Comparison of ENCODE assay signal across 22 cellular contexts in the genomic region with DNA sequence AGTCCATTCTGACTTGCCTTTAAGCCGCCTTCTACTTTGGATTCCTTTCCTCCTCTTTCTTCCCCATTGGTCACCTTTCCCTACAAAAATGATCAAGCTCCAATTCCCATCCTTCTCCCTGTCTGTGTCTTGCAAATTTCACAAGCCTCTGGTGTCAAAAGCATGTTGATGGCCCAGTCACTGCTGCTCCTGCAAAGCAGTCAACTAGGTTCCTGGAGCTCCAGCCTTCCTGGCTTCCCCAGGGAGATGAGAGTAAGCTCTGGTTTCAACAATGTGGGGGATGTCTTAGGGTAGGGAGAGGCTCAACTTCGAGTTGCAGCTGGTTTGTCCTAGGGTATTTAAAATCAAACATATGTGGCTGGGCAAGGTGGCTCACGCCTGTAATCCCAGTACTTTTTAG. TPM values are rescaled to one million over a fixed set of nuclear protein-coding genes. Genes with fewer than 3 reads are reported as not detected.
DNase-seq lines count a peak whose midpoint lies in the region; ATAC-seq and TF ChIP-seq lines count a peak whose summit lies in the region.
"Had no signal": no experiment of that assay in that cellular context is flagged by ENCODE, and none has a peak within 500 bp of the region (broad histone marks: within the 10 kb centered on the region; RNA-seq: fewer than 3 reads in every experiment).

No MANE protein-coding gene starts in this region.

- no peaks in the 10 kb centered on the region for H3K36me3 ChIP-seq in psoas muscle (ENCODE audit: insufficient read depth in 1 of 2, low read depth in 1 of 2)
- H3K36me3 ChIP-seq: vagina had no signal

- intact Hi-C loops in psoas muscle (cut with DNase I): loop anchor here in 1 of 2 donors (2.0 kb wide), 1 partner anchor 36 kb away; a partner anchor contains a TSS

- WGBS in psoas muscle, 3 donors: 44 to 65% (median 47%) methylated on average over 3 of the region's 3 CpGs

- no peak for TF ChIP-seq CTCF in psoas muscle (IDR thresholded peaks at IDR 0.05)
- TF ChIP-seq CTCF in GM20000 (IDR thresholded peaks at IDR 0.05; ENCODE audit: extremely low read depth, missing control alignments): no peak

- no peak overlapping the region for H3K4me3 ChIP-seq in psoas muscle
- H3K4me3 ChIP-seq: vagina had no signal

- ATAC-seq in psoas muscle: peak; percentile 43 to 68 (median 67)
- no peak for ATAC-seq in activated CD8-positive, alpha-beta memory T cell treated with anti-CD3 and anti-CD28 coated beads, Interleukin-2, amount 10 ng/mL, durations not matched to agents 7 days and 5 days
- ATAC-seq: natural killer cell treated with Interleukin-12 subunit alpha and Interleukin-12 subunit beta and Interleukin-15 and Interleukin-18, amount 100 ng/mL, for 72 hours; stimulated activated memory B cell treated with anti-CD40 and anti-IgM and Interleukin-4, amounts not matched to agents 10 μg/mL and 1 μg/mL and 100 μg/mL, for 72 hours had no signal

- H3K27ac Mint-ChIP-seq in activated CD8-positive, alpha-beta memory T cell treated with anti-CD3 and anti-CD28 coated beads, Interleukin-2, amount 10 ng/mL, durations not matched to agents 7 days and 5 days: no peak overlapping the region
- H3K27ac Mint-ChIP-seq: activated CD4-positive, alpha-beta T cell treated with anti-CD3 and anti-CD28 coated beads, Interleukin-2, amount 10 ng/mL, durations not matched to agents 24 days and 14 days; activated T-helper 2 cell treated with anti-CD3 and anti-CD28 coated beads, Interferon-gamma antibody, Interleukin-2, Interleukin-4, amounts not matched to agents 10 μg/mL and 5 μg/mL and 100 μg/mL, durations not matched to agents 14 hours and 24 hours and 36 hours; natural killer cell treated with Interleukin-12 subunit alpha and Interleukin-12 subunit beta and Interleukin-15 and Interleukin-18, amount 100 ng/mL, for 72 hours; stimulated activated memory B cell treated with anti-CD40 and anti-IgM and Interleukin-4, amounts not matched to agents 10 μg/mL and 1 μg/mL and 100 μg/mL, for 72 hours had no signal

- no peaks in the 10 kb centered on the region for H3K27me3 ChIP-seq in psoas muscle (ENCODE audit: insufficient read depth in 3 of 3, low read length in 2 of 3)
- H3K27me3 ChIP-seq: vagina had no signal

- H3K36me3 Mint-ChIP-seq in activated CD8-positive, alpha-beta memory T cell treated with anti-CD3 and anti-CD28 coated beads, Interleukin-2, amount 10 ng/mL, durations not matched to agents 7 days and 5 days: no peaks in the 10 kb centered on the region
- H3K36me3 Mint-ChIP-seq: natural killer cell treated with Interleukin-12 subunit alpha and Interleukin-12 subunit beta and Interleukin-15 and Interleukin-18, amount 100 ng/mL, for 72 hours; stimulated activated memory B cell treated with anti-CD40 and anti-IgM and Interleukin-4, amounts not matched to agents 10 μg/mL and 1 μg/mL and 100 μg/mL, for 72 hours had no signal

- H3K4me1 Mint-ChIP-seq in activated CD8-positive, alpha-beta memory T cell treated with anti-CD3 and anti-CD28 coated beads, Interleukin-2, amount 10 ng/mL, durations not matched to agents 7 days and 5 days: no peaks in the 10 kb centered on the region
- H3K4me1 Mint-ChIP-seq: activated CD4-positive, alpha-beta T cell treated with anti-CD3 and anti-CD28 coated beads, Interleukin-2, amount 10 ng/mL, durations not matched to agents 24 days and 14 days; stimulated activated memory B cell treated with anti-CD40 and anti-IgM and Interleukin-4, amounts not matched to agents 10 μg/mL and 1 μg/mL and 100 μg/mL, for 72 hours had no signal

- no peak overlapping the region for H3K4me3 Mint-ChIP-seq in activated CD8-positive, alpha-beta memory T cell treated with anti-CD3 and anti-CD28 coated beads, Interleukin-2, amount 10 ng/mL, durations not matched to agents 7 days and 5 days
- H3K4me3 Mint-ChIP-seq: activated CD4-positive, alpha-beta T cell treated with anti-CD3 and anti-CD28 coated beads, Interleukin-2, amount 10 ng/mL, durations not matched to agents 24 days and 14 days; natural killer cell treated with Interleukin-12 subunit alpha and Interleukin-12 subunit beta and Interleukin-15 and Interleukin-18, amount 100 ng/mL, for 72 hours; stimulated activated memory B cell treated with anti-CD40 and anti-IgM and Interleukin-4, amounts not matched to agents 10 μg/mL and 1 μg/mL and 100 μg/mL, for 72 hours had no signal

- DNase-seq in SHP77 treated with DMSO at 0.1 percent for 48 hours (lab: John Stamatoyannopoulos, UW) (peak; percentile 14), SHP77 (lab: John Stamatoyannopoulos, UW) (no peak), NCI-H69 (lab: John Stamatoyannopoulos, UW) (peak; percentile 21), fibroblast of gingiva (ENCODE audit: low read depth) (peak; percentile 24), psoas muscle (no peak), GM20000 (ENCODE audit: low spot score) (no peak), GF-D8 (lab: John Stamatoyannopoulos, UW) (no peak)
- no peak for DNase-seq in activated CD8-positive, alpha-beta memory T cell treated with anti-CD3 and anti-CD28 coated beads, Interleukin-2, amount 10 ng/mL, durations not matched to agents 7 days and 5 days
- DNase-seq: ACHN; activated CD4-positive, alpha-beta T cell treated with anti-CD3 and anti-CD28 coated beads, Interleukin-2, amount 10 ng/mL, durations not matched to agents 24 days and 14 days; C1 segment of cervical spinal cord; cortex of kidney; DMS53; foreskin fibroblast; GOT3; NCI-H510A treated with DMSO at 0.1 percent for 48 hours; T-helper 1 cell had no signal

- CTCF ChIA-PET in activated CD8-positive, alpha-beta memory T cell treated with anti-CD3 and anti-CD28 coated beads, Interleukin-2, amount 10 ng/mL, durations not matched to agents 7 days and 5 days (lab: Charles Lee): interaction anchor here (1.0 to 5.7 kb wide), 2 partner anchors 9 to 12 kb away, joined by 3 to 31 read pairs; no protein-coding TSS in a partner anchor

- no peaks in the 10 kb centered on the region for H3K9me3 ChIP-seq in psoas muscle
- H3K9me3 ChIP-seq: vagina had no signal

- H3K9me3 Mint-ChIP-seq in activated CD8-positive, alpha-beta memory T cell treated with anti-CD3 and anti-CD28 coated beads, Interleukin-2, amount 10 ng/mL, durations not matched to agents 7 days and 5 days (ENCODE audit: low read depth): no peaks in the 10 kb centered on the region
- H3K9me3 Mint-ChIP-seq: activated CD4-positive, alpha-beta T cell treated with anti-CD3 and anti-CD28 coated beads, Interleukin-2, amount 10 ng/mL, durations not matched to agents 24 days and 14 days; activated T-helper 2 cell treated with anti-CD3 and anti-CD28 coated beads, Interferon-gamma antibody, Interleukin-2, Interleukin-4, amounts not matched to agents 10 μg/mL and 5 μg/mL and 100 μg/mL, durations not matched to agents 14 hours and 24 hours and 36 hours; natural killer cell treated with Interleukin-12 subunit alpha and Interleukin-12 subunit beta and Interleukin-15 and Interleukin-18, amount 100 ng/mL, for 72 hours; stimulated activated memory B cell treated with anti-CD40 and anti-IgM and Interleukin-4, amounts not matched to agents 10 μg/mL and 1 μg/mL and 100 μg/mL, for 72 hours had no signal

- H3K4me1 ChIP-seq in psoas muscle: peaks cover 21% of the 10 kb centered on the region
- H3K4me1 ChIP-seq: parathyroid adenoma, vagina had no signal

- H3K27me3 Mint-ChIP-seq in activated CD8-positive, alpha-beta memory T cell treated with anti-CD3 and anti-CD28 coated beads, Interleukin-2, amount 10 ng/mL, durations not matched to agents 7 days and 5 days: no peaks in the 10 kb centered on the region
- H3K27me3 Mint-ChIP-seq: natural killer cell treated with Interleukin-12 subunit alpha and Interleukin-12 subunit beta and Interleukin-15 and Interleukin-18, amount 100 ng/mL, for 72 hours; stimulated activated memory B cell treated with anti-CD40 and anti-IgM and Interleukin-4, amounts not matched to agents 10 μg/mL and 1 μg/mL and 100 μg/mL, for 72 hours had no signal

- peak overlapping the region; percentile 66 for H3K27ac ChIP-seq in psoas muscle
- H3K27ac ChIP-seq: parathyroid adenoma, vagina had no signal

RNA-seq across cellular contexts. Expression of a gene that starts 36.1 kb away (rescaled TPM):
- total RNA-seq in psoas muscle: 10 to 100 TPM; 30.8 to 55.7 (median 39.8) TPM
- polyA plus RNA-seq in psoas muscle: 10 to 100 TPM in 1 of 3 donors, 1 to 10 TPM in 2; 1.8 to 11.0 (median 3.1) TPM
- 100 to 1,000 TPM in 1 of 2 experiments, 10 to 100 TPM in 1; 77.5 to 102 TPM for total RNA-seq in activated CD8-positive, alpha-beta memory T cell treated with anti-CD3 and anti-CD28 coated beads, Interleukin-2, amount 10 ng/mL, durations not matched to agents 7 days and 5 days

Comparison
In these comparisons a context has a peak if more than half of its experiments do, and no peak if none do; other contexts are left out.
1. DNase-seq: peak in SHP77 treated with DMSO at 0.1 percent for 48 hours (single experiment), NCI-H69 (single experiment) and fibroblast of gingiva (single experiment); none in SHP77 (0 of 2), psoas muscle (0 of 2), activated CD8-positive, alpha-beta memory T cell treated with anti-CD3 and anti-CD28 coated beads, Interleukin-2, amount 10 ng/mL, durations not matched to agents 7 days and 5 days (single experiment), GM20000 (single experiment) and GF-D8 (single experiment).